ENCODE assay signal across 19 cellular contexts in the genomic region with DNA sequence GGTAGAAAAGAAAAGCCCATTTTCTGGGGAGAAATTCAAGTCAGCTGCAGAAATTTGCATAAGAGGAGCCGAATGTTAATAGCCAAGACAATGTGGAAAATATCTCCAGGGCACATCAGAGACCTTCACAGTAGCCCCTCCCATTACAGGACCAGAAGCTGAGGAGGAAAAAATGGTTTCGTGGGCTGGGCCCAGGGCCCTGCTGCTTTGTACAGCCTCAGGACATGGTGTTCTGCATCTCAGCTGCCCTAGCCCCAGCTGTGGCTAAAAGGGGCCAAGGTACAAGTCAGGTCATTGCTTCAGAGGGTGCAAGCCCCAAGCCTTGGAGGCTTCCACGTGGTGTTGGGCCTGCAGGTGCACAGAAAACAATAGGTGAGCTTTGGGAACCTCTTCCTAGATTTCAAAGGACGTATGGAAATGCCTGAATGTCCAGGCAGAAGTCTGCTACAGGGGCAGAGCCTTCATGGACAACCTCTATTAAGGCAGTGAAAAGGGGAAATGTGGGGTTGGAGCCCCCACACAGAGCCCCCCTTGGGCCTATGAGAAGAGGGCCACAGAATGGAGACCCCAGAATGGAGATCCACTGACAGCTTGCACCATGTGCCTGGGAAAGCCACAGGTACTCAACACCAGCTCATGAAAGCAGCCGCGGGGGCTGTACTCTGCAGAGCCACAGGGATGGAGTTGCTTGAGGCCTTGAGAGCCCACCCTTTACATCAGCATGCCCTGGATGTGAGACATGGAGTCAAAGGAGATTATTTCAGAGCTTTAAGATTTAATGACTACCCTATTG.
DNase-seq lines count a peak whose midpoint lies in the region; ATAC-seq, FAIRE-seq and TF ChIP-seq lines count a peak whose summit lies in the region.
"Had no signal": no experiment of that assay in that cellular context is flagged by ENCODE, and none has a peak within 500 bp of the region (broad histone marks: within the 10 kb centered on the region; RNA-seq: fewer than 3 reads in every experiment).

No MANE protein-coding gene starts in this region.

- no peak for FAIRE-seq in RCC 7860 (lab: Jason Lieb, UNC)
- FAIRE-seq: A549, D721Med, GM12891 had no signal

- H3K36me3 ChIP-seq in HEK293 (ENCODE audit: control insufficient read depth in 2 of 2, insufficient read depth in 1 of 2, low read length in 2 of 2) (no peaks in the 10 kb centered on the region), suprapubic skin (no peaks in the 10 kb centered on the region)
- H3K36me3 ChIP-seq: SJCRH30 had no signal

- no peak for TF ChIP-seq POLR2A in suprapubic skin (IDR thresholded peaks at IDR 0.05)

- H3K4me3 Mint-ChIP-seq in activated T-cell treated with anti-CD3 and anti-CD28 coated beads, Interleukin-2, amount 50 U/mL, for 24 hours = no peak overlapping the region
- peak overlapping the region; percentile 32 for H3K4me3 Mint-ChIP-seq in endothelial cell (ENCODE audit: unreplicated experiment)
- H3K4me3 Mint-ChIP-seq: CD8-positive, alpha-beta T cell had no signal

- H3K4me1 ChIP-seq in HEK293 (ENCODE audit: control insufficient read depth, insufficient read depth, low read length) = no peaks in the 10 kb centered on the region; the same call in 1 of the 2 replicates
- H3K4me1 ChIP-seq in suprapubic skin = peaks cover 7% of the 10 kb centered on the region

- H3K27me3 Mint-ChIP-seq in activated T-cell treated with anti-CD3 and anti-CD28 coated beads, Interleukin-2, amount 50 U/mL, for 24 hours = peaks cover 29% of the 10 kb centered on the region
- no peaks in the 10 kb centered on the region for H3K27me3 Mint-ChIP-seq in endothelial cell (ENCODE audit: unreplicated experiment)

- peak; percentile 11 for DNase-seq in activated T-cell treated with anti-CD3 and anti-CD28 coated beads, Interleukin-2, amount 50 U/mL, for 24 hours
- no peak for DNase-seq in activated T-cell treated with anti-CD3 and anti-CD28 coated beads, Interleukin-2, amount 50 U/mL, for 1 hour
- no peak for DNase-seq in endothelial cell (ENCODE audit: low spot score)
- DNase-seq in suprapubic skin (ENCODE audit: low spot score in 2 of 2) = peak; percentile 44 to 47
- no peak for DNase-seq in RCC 7860 (ENCODE audit: low spot score)
- DNase-seq: CD8-positive, alpha-beta T cell; NCI-H1417; NCI-H187; NCI-H345; NCI-H524 treated with DMSO at 0.1 percent for 48 hours; PC-3; SJCRH30 had no signal

- no peak overlapping the region for H3K4me3 ChIP-seq in HEK293 (ENCODE audit: low read depth, low read length)
- no peak overlapping the region for H3K4me3 ChIP-seq in suprapubic skin
- H3K4me3 ChIP-seq: A549, SJCRH30 had no signal

- H3K9me3 ChIP-seq in HEK293 (ENCODE audit: control insufficient read depth, insufficient read depth, low read depth, low read length) (no peaks in the 10 kb centered on the region), suprapubic skin (no peaks in the 10 kb centered on the region)
- H3K9me3 ChIP-seq: A549, SJCRH30 had no signal

- ATAC-seq in GM21576 (IDR thresholded peaks at IDR 0.05; ENCODE audit: unreplicated experiment) (no peak), HG03354 (IDR thresholded peaks at IDR 0.05; ENCODE audit: poor library complexity, severe bottlenecking, unreplicated experiment) (no peak)
- ATAC-seq: A549; CD8-positive, alpha-beta T cell; PC-3 had no signal

- CTCF ChIA-PET in HEK293 (lab: Yijun Ruan, JAX) = interaction anchor here (0.9 kb wide), 1 partner anchor 244 kb away, joined by 4 read pairs; no protein-coding TSS in a partner anchor

- 87% methylated on average over 6 of the region's 6 CpGs for WGBS in suprapubic skin

- H3K27ac Mint-ChIP-seq in activated T-cell treated with anti-CD3 and anti-CD28 coated beads, Interleukin-2, amount 50 U/mL, for 24 hours = no peak overlapping the region
- peak overlapping the region; percentile 91 for H3K27ac Mint-ChIP-seq in endothelial cell (ENCODE audit: unreplicated experiment)
- H3K27ac Mint-ChIP-seq: CD8-positive, alpha-beta T cell had no signal

- TF ChIP-seq CTCF in HEK293 (tag by site-specific recombination; IDR thresholded peaks at IDR 0.05) (no peak), endothelial cell (IDR thresholded peaks at IDR 0.05; ENCODE audit: unreplicated experiment) (no peak), suprapubic skin (IDR thresholded peaks at IDR 0.05) (no peak)

- no peak overlapping the region for H3K27ac ChIP-seq in HEK293 (ENCODE audit: extremely low read depth, low read depth, low read length)
- no peak overlapping the region for H3K27ac ChIP-seq in suprapubic skin
- H3K27ac ChIP-seq: A549, KMS-11, SJCRH30 had no signal

- peaks cover 9% of the 10 kb centered on the region for H3K4me1 Mint-ChIP-seq in activated T-cell treated with anti-CD3 and anti-CD28 coated beads, Interleukin-2, amount 50 U/mL, for 24 hours (ENCODE audit: low read depth)
- H3K4me1 Mint-ChIP-seq in endothelial cell (ENCODE audit: unreplicated experiment) = peaks cover 24% of the 10 kb centered on the region

- POLR2A ChIA-PET in HEK293 (lab: Yijun Ruan, JAX) = no interaction called here

- TF ChIP-seq EP300 in suprapubic skin (IDR thresholded peaks at IDR 0.05) = no peak

- H3K9me3 Mint-ChIP-seq in activated T-cell treated with anti-CD3 and anti-CD28 coated beads, Interleukin-2, amount 50 U/mL, for 24 hours = peaks cover 9% of the 10 kb centered on the region
- peaks cover 9% of the 10 kb centered on the region for H3K9me3 Mint-ChIP-seq in endothelial cell (ENCODE audit: unreplicated experiment)

- H3K36me3 Mint-ChIP-seq in activated T-cell treated with anti-CD3 and anti-CD28 coated beads, Interleukin-2, amount 50 U/mL, for 24 hours (ENCODE audit: low read depth) = no peaks in the 10 kb centered on the region
- H3K36me3 Mint-ChIP-seq in endothelial cell (ENCODE audit: low read depth, unreplicated experiment) = peaks cover 8% of the 10 kb centered on the region
- H3K36me3 Mint-ChIP-seq: CD8-positive, alpha-beta T cell had no signal

- no peaks in the 10 kb centered on the region for H3K27me3 ChIP-seq in suprapubic skin

TF ChIP-seq in HEK293, 187 proteins besides CTCF, POLR2A, EP300 and RAD21:
- TF ChIP-seq ZSCAN30 (tag by site-specific recombination; IDR thresholded peaks at IDR 0.05) (no peak), ZNF585B (tag by site-specific recombination; IDR thresholded peaks at IDR 0.05) (peak; percentile 92)

Comparison
In these comparisons a context has a peak if more than half of its experiments do, and no peak if none do; other contexts are left out.
1. DNase-seq: peak in activated T-cell treated with anti-CD3 and anti-CD28 coated beads, Interleukin-2, amount 50 U/mL, for 24 hours (single experiment) and suprapubic skin (2 of 2); none in activated T-cell treated with anti-CD3 and anti-CD28 coated beads, Interleukin-2, amount 50 U/mL, for 1 hour (single experiment), endothelial cell (single experiment) and RCC 7860 (single experiment).